ENCODE assay signal across 11 cellular contexts in the genomic region with DNA sequence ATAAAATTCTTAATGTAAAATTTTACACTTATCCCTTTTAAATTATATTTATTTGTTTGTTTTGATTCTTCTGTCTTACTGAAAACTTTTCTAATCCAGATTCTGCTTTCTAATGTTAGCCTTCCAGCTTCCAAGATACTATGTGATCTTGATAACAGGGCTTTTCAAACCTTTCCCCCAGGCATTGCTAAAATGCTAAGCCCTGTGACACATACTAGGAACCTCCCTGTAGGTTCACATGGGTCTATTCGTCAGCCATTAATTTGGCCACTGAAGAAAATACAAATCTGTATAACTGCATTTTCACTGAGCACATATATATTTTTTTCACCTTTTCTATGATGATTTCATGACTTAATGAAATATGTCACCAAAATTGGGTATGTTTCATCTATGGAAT.
"Had no signal": no experiment of that assay in that cellular context is flagged by ENCODE, and none has a peak within 500 bp of the region (broad histone marks: within the 10 kb centered on the region; RNA-seq: fewer than 3 reads in every experiment).

No MANE protein-coding gene starts in this region.

- H3K4me3 Mint-ChIP-seq: activated CD4-positive, alpha-beta T cell treated with anti-CD3 and anti-CD28 coated beads, Interleukin-2, amount 10 ng/mL, durations not matched to agents 7 days and 5 days; activated naive CD8-positive, alpha-beta T cell treated with anti-CD3 and anti-CD28 coated beads, Interleukin-2, amount 10 ng/mL, durations not matched to agents 7 days and 5 days; effector memory CD8-positive, alpha-beta T cell; T-helper 2 cell treated with Interferon-gamma antibody and Interleukin-4, amounts not matched to agents 5 μg/mL and 100 μg/mL, for 36 hours had no signal

- DNase-seq: activated CD4-positive, alpha-beta T cell treated with anti-CD3 and anti-CD28 coated beads, Interleukin-2, amount 10 ng/mL, durations not matched to agents 7 days and 5 days; activated CD4-positive, CD25-positive, alpha-beta regulatory T cell; activated naive CD8-positive, alpha-beta T cell treated with anti-CD3 and anti-CD28 coated beads, Interleukin-2, amount 10 ng/mL, durations not matched to agents 7 days and 5 days; aorta; effector memory CD8-positive, alpha-beta T cell; erythroblast; islet precursor cell; stimulated activated naive CD8-positive, alpha-beta T cell treated with anti-CD3 and anti-CD28 coated beads, Interleukin-15, Interleukin-2, amounts not matched to agents 100 U/mL and 50 U/mL, for 24 hours; SW 1271; transverse colon had no signal

- H3K27me3 ChIP-seq: transverse colon had no signal

- H3K27ac Mint-ChIP-seq: activated CD4-positive, alpha-beta T cell treated with anti-CD3 and anti-CD28 coated beads, Interleukin-2, amount 10 ng/mL, durations not matched to agents 7 days and 5 days; activated naive CD8-positive, alpha-beta T cell treated with anti-CD3 and anti-CD28 coated beads, Interleukin-2, amount 10 ng/mL, durations not matched to agents 7 days and 5 days; effector memory CD8-positive, alpha-beta T cell; T-helper 2 cell treated with Interferon-gamma antibody and Interleukin-4, amounts not matched to agents 5 μg/mL and 100 μg/mL, for 36 hours had no signal

- H3K4me1 Mint-ChIP-seq: activated CD4-positive, alpha-beta T cell treated with anti-CD3 and anti-CD28 coated beads, Interleukin-2, amount 10 ng/mL, durations not matched to agents 7 days and 5 days; activated naive CD8-positive, alpha-beta T cell treated with anti-CD3 and anti-CD28 coated beads, Interleukin-2, amount 10 ng/mL, durations not matched to agents 7 days and 5 days had no signal

- H3K27ac ChIP-seq: transverse colon had no signal

- H3K4me1 ChIP-seq: transverse colon had no signal

- H3K27me3 Mint-ChIP-seq: activated naive CD8-positive, alpha-beta T cell treated with anti-CD3 and anti-CD28 coated beads, Interleukin-2, amount 10 ng/mL, durations not matched to agents 7 days and 5 days had no signal

- H3K4me3 ChIP-seq: transverse colon had no signal

- H3K9me3 Mint-ChIP-seq: activated CD4-positive, alpha-beta T cell treated with anti-CD3 and anti-CD28 coated beads, Interleukin-2, amount 10 ng/mL, durations not matched to agents 7 days and 5 days; activated naive CD8-positive, alpha-beta T cell treated with anti-CD3 and anti-CD28 coated beads, Interleukin-2, amount 10 ng/mL, durations not matched to agents 7 days and 5 days; effector memory CD8-positive, alpha-beta T cell; T-helper 2 cell treated with Interferon-gamma antibody and Interleukin-4, amounts not matched to agents 5 μg/mL and 100 μg/mL, for 36 hours had no signal

- H3K36me3 Mint-ChIP-seq: activated naive CD8-positive, alpha-beta T cell treated with anti-CD3 and anti-CD28 coated beads, Interleukin-2, amount 10 ng/mL, durations not matched to agents 7 days and 5 days had no signal

- ATAC-seq: effector memory CD8-positive, alpha-beta T cell; stimulated activated naive CD8-positive, alpha-beta T cell treated with anti-CD3 and anti-CD28 coated beads, Interleukin-15, Interleukin-2, amounts not matched to agents 100 U/mL and 50 U/mL, for 24 hours had no signal

- H3K36me3 ChIP-seq: transverse colon had no signal

- H3K9me3 ChIP-seq: transverse colon had no signal
